ENCODE assay signal across 16 cellular contexts in the genomic region with DNA sequence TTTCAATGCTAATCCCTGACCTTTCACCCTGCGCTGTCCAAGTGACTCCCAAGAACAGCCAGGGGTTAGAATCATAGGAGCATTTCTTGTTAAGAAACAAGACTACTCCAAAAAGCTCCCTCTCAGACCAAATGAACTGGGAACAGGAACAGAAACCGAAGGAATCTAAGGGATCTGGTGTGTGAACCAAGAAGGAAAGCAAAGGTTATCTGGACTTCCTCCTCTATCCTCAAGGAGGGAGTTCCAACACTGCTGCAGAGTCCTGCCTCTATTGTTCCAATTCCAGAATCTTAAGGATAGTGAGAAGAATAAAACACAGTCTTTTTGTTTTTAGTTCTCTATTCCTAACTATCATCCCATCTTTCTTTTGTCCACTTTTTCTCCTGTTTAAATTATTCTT.
DNase-seq lines count a peak whose midpoint lies in the region; ATAC-seq, FAIRE-seq and TF ChIP-seq lines count a peak whose summit lies in the region.
"Had no signal": no experiment of that assay in that cellular context is flagged by ENCODE, and none has a peak within 500 bp of the region (broad histone marks: within the 10 kb centered on the region; RNA-seq: fewer than 3 reads in every experiment).

No MANE protein-coding gene starts in this region.

- H3K4me1 Mint-ChIP-seq in nephron progenitor cell: peaks cover 16% of the 10 kb centered on the region
- H3K4me1 Mint-ChIP-seq: CD14-positive monocyte had no signal

- H3K36me3 Mint-ChIP-seq in nephron progenitor cell (ENCODE audit: low read depth): no peaks in the 10 kb centered on the region
- H3K36me3 Mint-ChIP-seq: CD14-positive monocyte; CD8-positive, alpha-beta memory T cell had no signal

- no peak for ATAC-seq in gastrocnemius medialis
- ATAC-seq in GM19328 (IDR thresholded peaks at IDR 0.05; ENCODE audit: unreplicated experiment): no peak
- ATAC-seq: HCT116 had no signal

- H3K4me3 Mint-ChIP-seq in nephron progenitor cell: no peak overlapping the region
- H3K4me3 Mint-ChIP-seq: CD14-positive monocyte; CD8-positive, alpha-beta memory T cell had no signal

- H3K9me1 ChIP-seq in endothelial cell of umbilical vein (replicated peaks; ENCODE audit: control insufficient read depth, extremely low read depth, insufficient read depth, low read length): no peaks in the 10 kb centered on the region

- CTCF ChIA-PET in endothelial cell of umbilical vein (lab: Charles Lee): interaction anchor here (0.8 to 0.9 kb wide), 2 partner anchors 35 to 88 kb away, joined by 3 read pairs; no protein-coding TSS in a partner anchor

- H3K27ac Mint-ChIP-seq in nephron progenitor cell: no peak overlapping the region
- H3K27ac Mint-ChIP-seq: CD14-positive monocyte; CD8-positive, alpha-beta memory T cell had no signal

- intact Hi-C loops in left ventricle myocardium inferior (cut with micrococcal nuclease) (no loop called here), endothelial cell of umbilical vein (cut with micrococcal nuclease) (loop anchor here (2.0 to 10.0 kb wide), 2 partner anchors 87 to 817 kb away; a partner anchor contains a TSS), gastrocnemius medialis (cut with DNase I; ENCODE audit: low total_unique reads) (no loop called here)

- peak overlapping the region; percentile 69 for H3K4me2 ChIP-seq in endothelial cell of umbilical vein (ENCODE audit: insufficient read depth, low read length)

- DNase-seq in left ventricle myocardium inferior (no peak), right atrium auricular region (ENCODE audit: low spot score) (no peak), endothelial cell of umbilical vein (ENCODE audit: low read depth, low spot score) (peak; percentile 46), gastrocnemius medialis (no peak), nephron progenitor cell (no peak), NCI-H446 (lab: John Stamatoyannopoulos, UW) (no peak)
- DNase-seq: Caco-2; CD8-positive, alpha-beta memory T cell; DMS53; GF-D8 had no signal

- H3K4me1 ChIP-seq in left ventricle myocardium inferior (peaks cover 82% of the 10 kb centered on the region), right atrium auricular region (peaks cover 0 to 62% of the 10 kb centered on the region in 2 donors), endothelial cell of umbilical vein (ENCODE audit: control insufficient read depth, extremely low read depth, insufficient read depth, low read length) (peaks cover 55% of the 10 kb centered on the region), mesodermal cell (ENCODE audit: control insufficient read depth, insufficient read depth, low read length, poor library complexity, severe bottlenecking) (peaks cover 25% of the 10 kb centered on the region), gastrocnemius medialis (no peaks in the 10 kb centered on the region)
- H3K4me1 ChIP-seq: Caco-2 had no signal

- H3K27ac ChIP-seq in left ventricle myocardium inferior (replicated peaks) (peak overlapping the region; percentile 51), right atrium auricular region (peak overlapping the region in 1 of 2 donors; percentile 2), endothelial cell of umbilical vein (ENCODE audit: insufficient read depth, low read depth, low read length) (peak overlapping the region; percentile 39), mesodermal cell (ENCODE audit: low read depth, low read length, severe bottlenecking) (peak overlapping the region; percentile 54), gastrocnemius medialis (peak overlapping the region in 3 of 4 donors; percentile 0 to 33 (median 9))
- H3K27ac ChIP-seq: 22Rv1 had no signal

- no peaks in the 10 kb centered on the region for H3K79me2 ChIP-seq in endothelial cell of umbilical vein (ENCODE audit: control insufficient read depth, insufficient read depth, low read length)

- dilution Hi-C loops in endothelial cell of umbilical vein (cut with MboI; ENCODE audit: extremely low pct_ligation_motif_present, low sequenced_read_pairs): no loop called here

- no peak overlapping the region for H3K9ac ChIP-seq in endothelial cell of umbilical vein (replicated peaks; ENCODE audit: extremely low read depth, insufficient read depth, low read length)

- H3K36me3 ChIP-seq in left ventricle myocardium inferior (no peaks in the 10 kb centered on the region), right atrium auricular region (no peaks in the 10 kb centered on the region), endothelial cell of umbilical vein (ENCODE audit: control insufficient read depth in 2 of 2, extremely low read depth in 1 of 2, insufficient read depth in 2 of 2, low read length in 2 of 2) (no peaks in the 10 kb centered on the region), mesodermal cell (ENCODE audit: control insufficient read depth, insufficient read depth, low read length) (no peaks in the 10 kb centered on the region), gastrocnemius medialis (no peaks in the 10 kb centered on the region)

- H3K4me3 ChIP-seq in left ventricle myocardium inferior (no peak overlapping the region), right atrium auricular region (no peak overlapping the region), endothelial cell of umbilical vein (replicated peaks in 1 of 3; ENCODE audit: insufficient read depth in 1 of 3, low read depth in 1 of 3, low read length in 3 of 3) (no peak overlapping the region), mesodermal cell (ENCODE audit: extremely low read depth, insufficient read depth, low read length, poor library complexity, severe bottlenecking) (no peak overlapping the region), gastrocnemius medialis (no peak overlapping the region)

- no TSS peak for BruUV-seq in endothelial cell of umbilical vein (replicated peaks; lab: Mats Ljungman, UMichigan)

- no peaks in the 10 kb centered on the region for H3K9me3 ChIP-seq in left ventricle myocardium inferior (replicated peaks)
- H3K9me3 ChIP-seq in right atrium auricular region: no peaks in the 10 kb centered on the region
- no peaks in the 10 kb centered on the region for H3K9me3 ChIP-seq in endothelial cell of umbilical vein (replicated peaks; ENCODE audit: control insufficient read depth, insufficient read depth, low read length)
- no peaks in the 10 kb centered on the region for H3K9me3 ChIP-seq in mesodermal cell (ENCODE audit: control insufficient read depth, low read length)
- H3K9me3 ChIP-seq in gastrocnemius medialis: no peaks in the 10 kb centered on the region

- H3K9me3 Mint-ChIP-seq in nephron progenitor cell: no peaks in the 10 kb centered on the region
- H3K9me3 Mint-ChIP-seq: CD8-positive, alpha-beta memory T cell had no signal

- POLR2A ChIA-PET in endothelial cell of umbilical vein (lab: Charles Lee): no interaction called here

- H4K20me1 ChIP-seq in endothelial cell of umbilical vein (replicated peaks; ENCODE audit: control insufficient read depth, extremely low read depth, insufficient read depth, low read length): no peaks in the 10 kb centered on the region

- H3K27me3 ChIP-seq in left ventricle myocardium inferior (ENCODE audit: low read depth) (no peaks in the 10 kb centered on the region), right atrium auricular region (no peaks in the 10 kb centered on the region), endothelial cell of umbilical vein (ENCODE audit: control insufficient read depth in 2 of 2, insufficient read depth in 2 of 2, low read length in 2 of 2) (no peaks in the 10 kb centered on the region), gastrocnemius medialis (no peaks in the 10 kb centered on the region)

- H2AFZ ChIP-seq in endothelial cell of umbilical vein (ENCODE audit: low read depth, low read length): no peak overlapping the region

- TF ChIP-seq CTCF in left ventricle myocardium inferior (IDR thresholded peaks at IDR 0.05; ENCODE audit: borderline replicate concordance) (no peak), right atrium auricular region (IDR thresholded peaks at IDR 0.05) (no peak), endothelial cell of umbilical vein (IDR thresholded peaks at IDR 0.05; ENCODE audit: extremely low read depth in 1 of 2, insufficient read depth in 1 of 2, low read depth in 1 of 2, low read length in 2 of 2) (no peak), gastrocnemius medialis (IDR thresholded peaks at IDR 0.05 in 4 of 5, conservative IDR thresholded peaks at IDR 0.05 in 1 of 5) (no peak), nephron progenitor cell (IDR thresholded peaks at IDR 0.05) (no peak)

- in situ Hi-C loops in gastrocnemius medialis (cut with MboI; ENCODE audit: low sequenced_read_pairs in 4 of 4): no loop called here

- TF ChIP-seq POLR2A in endothelial cell of umbilical vein (IDR thresholded peaks at IDR 0.05; ENCODE audit: low read depth, low read length) (no peak), gastrocnemius medialis (IDR thresholded peaks at IDR 0.05) (no peak)

- WGBS in mesodermal cell (ENCODE audit: insufficient coverage in 2 of 2), 2 experiments: no CpG with 5 or more reads among the region's 2 CpGs

- H3K27me3 Mint-ChIP-seq in nephron progenitor cell (ENCODE audit: low read depth, poor library complexity): peaks cover 3% of the 10 kb centered on the region

- peak; percentile 81 for FAIRE-seq in endothelial cell of umbilical vein (lab: Jason Lieb, UNC)
- FAIRE-seq: HTR-8/SVneo had no signal

TF ChIP-seq in endothelial cell of umbilical vein, 7 proteins besides CTCF, POLR2A, EP300 and RAD21:
- TF ChIP-seq, protein P1, sequence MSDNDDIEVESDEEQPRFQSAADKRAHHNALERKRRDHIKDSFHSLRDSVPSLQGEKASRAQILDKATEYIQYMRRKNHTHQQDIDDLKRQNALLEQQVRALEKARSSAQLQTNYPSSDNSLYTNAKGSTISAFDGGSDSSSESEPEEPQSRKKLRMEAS (IDR thresholded peaks at IDR 0.05; ENCODE audit: insufficient read depth, insufficient read length): no peak
- peak; percentile 45 for TF ChIP-seq GATA2 (IDR thresholded peaks at IDR 0.05; ENCODE audit: insufficient read depth, insufficient read length, low read depth, low read length)
